In the genomic region with DNA sequence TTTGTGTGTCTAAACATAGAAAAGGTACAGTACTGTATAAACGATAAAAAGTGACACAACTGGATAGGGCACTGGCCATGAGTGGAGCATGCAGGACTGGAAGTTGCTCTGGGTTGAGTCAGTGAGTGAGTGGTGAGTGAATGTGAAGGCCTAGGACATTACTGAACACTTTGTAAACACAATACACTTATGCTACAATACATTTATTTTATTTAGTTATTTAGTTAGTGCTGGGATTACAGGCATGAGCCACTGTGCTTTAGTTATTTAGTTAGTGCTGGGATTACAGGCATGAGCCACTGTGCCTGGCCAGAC, we compare ENCODE assay signal across 19 cellular contexts. TPM values are rescaled to one million over a fixed set of nuclear protein-coding genes. Genes with fewer than 3 reads are reported as not detected.
A peak's percentile ranks its signal among the peaks of the same experiment; 100 is the strongest.
DNase-seq lines count a peak whose midpoint lies in the region; ATAC-seq and TF ChIP-seq lines count a peak whose summit lies in the region.
"Had no signal": no experiment of that assay in that cellular context is flagged by ENCODE, and none has a peak within 500 bp of the region (broad histone marks: within the 10 kb centered on the region; RNA-seq: fewer than 3 reads in every experiment).

No MANE protein-coding gene starts in this region.

- H3K27me3 ChIP-seq in stomach: no peaks in the 10 kb centered on the region
- H3K27me3 ChIP-seq: breast epithelium, SJSA1, upper lobe of right lung had no signal

- 4 to 21% (median 18%) methylated on average over 1 of the region's 1 CpG for WGBS in stomach, 5 donors

- H3K36me3 Mint-ChIP-seq in activated T-cell treated with anti-CD3 and anti-CD28 coated beads, Interleukin-2, amount 50 U/mL, for 72 hours (ENCODE audit: insufficient read depth in 2 of 2): peaks cover 0 to 2% of the 10 kb centered on the region in 2 donors
- H3K36me3 Mint-ChIP-seq in activated T-cell treated with anti-CD3 and anti-CD28 coated beads, Interleukin-2, amount 50 U/mL, for 4 hours (ENCODE audit: insufficient read depth): no peaks in the 10 kb centered on the region

- no peaks in the 10 kb centered on the region for H3K36me3 ChIP-seq in stomach
- H3K36me3 ChIP-seq: breast epithelium, upper lobe of right lung had no signal

- ATAC-seq in activated T-cell treated with anti-CD3 and anti-CD28 coated beads, Interleukin-2, amount 50 U/mL, for 72 hours (replicated peaks in 1 of 2): no peak
- no peak for ATAC-seq in activated T-cell treated with anti-CD3 and anti-CD28 coated beads, Interleukin-2, amount 50 U/mL, for 4 hours
- ATAC-seq: A549, left cardiac atrium, right cardiac atrium, upper lobe of right lung had no signal

- no peaks in the 10 kb centered on the region for H3K9me3 ChIP-seq in stomach
- H3K9me3 ChIP-seq: A549, breast epithelium, SJSA1, upper lobe of right lung had no signal

- no peak for TF ChIP-seq EP300 in stomach (IDR thresholded peaks at IDR 0.05)

- no peak for DNase-seq in activated T-cell treated with anti-CD3 and anti-CD28 coated beads, Interleukin-2, amount 50 U/mL, for 72 hours
- no peak for DNase-seq in activated T-cell treated with anti-CD3 and anti-CD28 coated beads, Interleukin-2, amount 50 U/mL, for 4 hours
- DNase-seq in amniotic epithelial cell (ENCODE audit: low read depth): peak; percentile 57
- DNase-seq in fibroblast of peridontal ligament (ENCODE audit: extremely low read depth): peak; percentile 36
- no peak for DNase-seq in stomach
- no peak for DNase-seq in NCI-H187 (lab: John Stamatoyannopoulos, UW)
- no peak for DNase-seq in NCI-H526 treated with DMSO at 0.1 percent for 48 hours (lab: John Stamatoyannopoulos, UW)
- no peak for DNase-seq in cortex of kidney (lab: John Stamatoyannopoulos, UW)
- DNase-seq: activated CD8-positive, alpha-beta memory T cell treated with anti-CD3 and anti-CD28 coated beads for 24 hours; COR-L47; left cardiac atrium; NCI-H2171; right cardiac atrium; stimulated activated CD4-positive, alpha-beta T cell treated with anti-CD3 and anti-CD28 coated beads, Interleukin-4, amount 100 ng/mL, for 24 hours; upper lobe of right lung had no signal

- peaks cover 51 to 88% (median 79%) of the 10 kb centered on the region in 4 donors for H3K4me1 ChIP-seq in stomach

- H3K27ac Mint-ChIP-seq in activated T-cell treated with anti-CD3 and anti-CD28 coated beads, Interleukin-2, amount 50 U/mL, for 72 hours: peak overlapping the region; percentile 40

- no peak for TF ChIP-seq POLR2A in stomach (IDR thresholded peaks at IDR 0.05)

- TF ChIP-seq CTCF in stomach (IDR thresholded peaks at IDR 0.05): no peak

- H3K27me3 Mint-ChIP-seq in activated T-cell treated with anti-CD3 and anti-CD28 coated beads, Interleukin-2, amount 50 U/mL, for 72 hours (ENCODE audit: low read depth): no peaks in the 10 kb centered on the region
- H3K27me3 Mint-ChIP-seq in activated T-cell treated with anti-CD3 and anti-CD28 coated beads, Interleukin-2, amount 50 U/mL, for 4 hours (ENCODE audit: low read depth): no peaks in the 10 kb centered on the region

- H3K27ac ChIP-seq in stomach: peak overlapping the region in 4 of 5 donors; percentile 27 to 63 (median 54)
- H3K27ac ChIP-seq: A549, breast epithelium, SJSA1 had no signal

- no peak overlapping the region for H3K4me3 Mint-ChIP-seq in activated T-cell treated with anti-CD3 and anti-CD28 coated beads, Interleukin-2, amount 50 U/mL, for 72 hours
- no peak overlapping the region for H3K4me3 Mint-ChIP-seq in activated T-cell treated with anti-CD3 and anti-CD28 coated beads, Interleukin-2, amount 50 U/mL, for 4 hours

- intact Hi-C loops in stomach (cut with DNase I; ENCODE audit: low total_unique reads): loop anchor here (5.0 kb wide), 1 partner anchor 112 kb away; no protein-coding TSS in a partner anchor

- H3K4me3 ChIP-seq in stomach: no peak overlapping the region
- H3K4me3 ChIP-seq: A549, breast epithelium, SJSA1, upper lobe of right lung had no signal

- H3K4me1 Mint-ChIP-seq in activated T-cell treated with anti-CD3 and anti-CD28 coated beads, Interleukin-2, amount 50 U/mL, for 72 hours (ENCODE audit: low read depth): peaks cover 54% of the 10 kb centered on the region
- H3K4me1 Mint-ChIP-seq in activated T-cell treated with anti-CD3 and anti-CD28 coated beads, Interleukin-2, amount 50 U/mL, for 4 hours (ENCODE audit: low read depth): peaks cover 71% of the 10 kb centered on the region

- H3K9me3 Mint-ChIP-seq in activated T-cell treated with anti-CD3 and anti-CD28 coated beads, Interleukin-2, amount 50 U/mL, for 72 hours: no peaks in the 10 kb centered on the region
- no peaks in the 10 kb centered on the region for H3K9me3 Mint-ChIP-seq in activated T-cell treated with anti-CD3 and anti-CD28 coated beads, Interleukin-2, amount 50 U/mL, for 4 hours
- H3K9me3 Mint-ChIP-seq: stimulated activated effector memory CD8-positive, alpha-beta T cell treated with anti-CD3 and anti-CD28 coated beads, Interleukin-12 subunit alpha, Interleukin-12 subunit beta, amount 100 ng/mL, for 72 hours had no signal

RNA-seq across cellular contexts. Expression of a gene that starts 4.6 kb away (rescaled TPM):
- total RNA-seq in activated T-cell treated with anti-CD3 and anti-CD28 coated beads, Interleukin-2, amount 50 U/mL, for 72 hours: 10 to 100 TPM; 37.6 to 42.4 TPM
- total RNA-seq in activated T-cell treated with anti-CD3 and anti-CD28 coated beads, Interleukin-2, amount 50 U/mL, for 4 hours: 10 to 100 TPM; 60.6 to 77.5 (median 65.3) TPM
- total RNA-seq in stomach: 10 to 100 TPM in 4 of 5 donors, under 1 TPM in 1; 0.58 to 81.7 (median 25.1) TPM
- 10 to 100 TPM; 15.3 to 36.0 (median 22.5) TPM for polyA plus RNA-seq in stomach

Comparison
In these comparisons a context has a peak if more than half of its experiments do, and no peak if none do; other contexts are left out.
1. DNase-seq: peak in amniotic epithelial cell (single experiment) and fibroblast of peridontal ligament (single experiment); none in activated T-cell treated with anti-CD3 and anti-CD28 coated beads, Interleukin-2, amount 50 U/mL, for 72 hours (0 of 2), activated T-cell treated with anti-CD3 and anti-CD28 coated beads, Interleukin-2, amount 50 U/mL, for 4 hours (single experiment), stomach (single experiment), NCI-H187 (0 of 2), NCI-H526 treated with DMSO at 0.1 percent for 48 hours (single experiment) and cortex of kidney (single experiment).